Comparison of ENCODE assay signal across 8 cellular contexts in the genomic region with DNA sequence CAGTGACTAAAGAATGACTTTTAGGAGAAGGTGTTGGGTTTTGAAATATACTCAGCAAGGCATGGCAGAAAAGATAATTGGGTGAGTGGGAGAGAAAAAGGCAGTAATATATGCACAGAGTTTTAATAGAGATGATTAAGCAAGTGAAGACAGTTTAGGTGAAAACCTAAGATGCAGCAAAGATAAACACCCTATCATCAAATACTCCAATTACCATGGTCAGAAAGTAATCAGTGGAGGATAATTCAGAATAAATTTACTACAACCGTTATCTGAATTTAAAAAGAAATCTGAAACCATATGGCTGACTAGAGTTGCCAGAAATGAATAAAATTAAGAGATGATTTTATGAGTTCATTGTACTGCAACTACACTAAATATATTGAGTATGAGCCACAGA.
"Had no signal": no experiment of that assay in that cellular context is flagged by ENCODE, and none has a peak within 500 bp of the region (broad histone marks: within the 10 kb centered on the region; RNA-seq: fewer than 3 reads in every experiment).

No MANE protein-coding gene starts in this region.

- H3K9me3 ChIP-seq: HAP-1 had no signal

- H3K27ac ChIP-seq: GM23248 had no signal

- H3K4me1 ChIP-seq: HAP-1 had no signal

- H3K36me3 ChIP-seq: HAP-1 had no signal

- DNase-seq: GM23248, GOT3, H7, IMR-90, KG1 had no signal

- H3K4me3 ChIP-seq: GM23248, HAP-1, K562 had no signal

- FAIRE-seq: HepG2, K562 had no signal
